Comparison of ENCODE assay signal across 10 cellular contexts in genomic region chr11:62909107-62909894, GRCh38.
A peak's percentile ranks its signal among the peaks of the same experiment; 100 is the strongest.
DNase-seq lines count a peak whose midpoint lies in the region; ATAC-seq and TF ChIP-seq lines count a peak whose summit lies in the region.
"Had no signal": no experiment of that assay in that cellular context is flagged by ENCODE, and none has a peak within 500 bp of the region (broad histone marks: within the 10 kb centered on the region; RNA-seq: fewer than 3 reads in every experiment).

No MANE protein-coding gene starts in this region.

- peaks cover 12 to 31% (median 23%) of the 10 kb centered on the region in 5 donors for H3K4me1 ChIP-seq in subcutaneous abdominal adipose tissue (ENCODE audit: control insufficient read depth in 5 of 5, insufficient read depth in 5 of 5, low read length in 5 of 5)

- H3K27me3 ChIP-seq in brain microvascular endothelial cell (replicated peaks) (no peaks in the 10 kb centered on the region), subcutaneous abdominal adipose tissue (ENCODE audit: control insufficient read depth in 5 of 5, insufficient read depth in 4 of 5, low read length in 5 of 5) (no peaks in the 10 kb centered on the region)

- ATAC-seq in GM19463 (IDR thresholded peaks at IDR 0.05; ENCODE audit: unreplicated experiment): no peak
- no peak for ATAC-seq in HG03196 (IDR thresholded peaks at IDR 0.05; ENCODE audit: unreplicated experiment)

- in situ Hi-C loops in brain microvascular endothelial cell (cut with HindIII; ENCODE audit: low pct_ligation_motif_present, low sequenced_read_pairs): loop anchor here (25.0 kb wide), 1 partner anchor 103 kb away; the partner anchor contains the start of gene SLC22A8

- H3K27ac ChIP-seq in brain microvascular endothelial cell (no peak overlapping the region), subcutaneous abdominal adipose tissue (ENCODE audit: low read depth, low read length) (peak overlapping the region; percentile 50)

- no peaks in the 10 kb centered on the region for H3K36me3 ChIP-seq in brain microvascular endothelial cell (replicated peaks)
- no peaks in the 10 kb centered on the region for H3K36me3 ChIP-seq in subcutaneous abdominal adipose tissue (ENCODE audit: control insufficient read depth in 5 of 5, insufficient read depth in 5 of 5, low read length in 5 of 5)

- peak; percentile 37 for DNase-seq in NCI-H146 (lab: John Stamatoyannopoulos, UW)
- DNase-seq in NCI-H146 treated with DMSO at 0.1 percent for 48 hours (lab: John Stamatoyannopoulos, UW; ENCODE audit: unreplicated experiment): no peak
- DNase-seq in NCI-H1092 (lab: John Stamatoyannopoulos, UW): peak; percentile 44
- peak; percentile 67 for DNase-seq in brain microvascular endothelial cell
- DNase-seq in iPS-NIHi11 (ENCODE audit: low spot score): peak; percentile 93
- DNase-seq: activated T-cell treated with anti-CD3 and anti-CD28 coated beads, Interleukin-2, amount 50 U/mL, for 4 hours; CD4-positive, CD25-positive, alpha-beta regulatory T cell had no signal

- H3K9me3 ChIP-seq in subcutaneous abdominal adipose tissue (ENCODE audit: control insufficient read depth in 5 of 5, low read length in 5 of 5): no peaks in the 10 kb centered on the region

- H3K4me3 ChIP-seq in brain microvascular endothelial cell (ENCODE audit: low read depth, low read length) (no peak overlapping the region), subcutaneous abdominal adipose tissue (ENCODE audit: low read depth in 1 of 5, low read length in 5 of 5) (no peak overlapping the region)

- H3K9ac ChIP-seq in subcutaneous abdominal adipose tissue (ENCODE audit: low read length in 5 of 5): peak overlapping the region in 2 of 5 donors; percentile 39 to 59

- peak; percentile 87 for TF ChIP-seq CTCF in brain microvascular endothelial cell (IDR thresholded peaks at IDR 0.05; ENCODE audit: low read depth, low read length, missing control alignments)
